Comparison of ENCODE assay signal across 26 cellular contexts in genomic region chr16:79325211-79325610, GRCh38.
"Had no signal": no experiment of that assay in that cellular context is flagged by ENCODE, and none has a peak within 500 bp of the region (broad histone marks: within the 10 kb centered on the region; RNA-seq: fewer than 3 reads in every experiment).

No MANE protein-coding gene starts in this region.

- H3K4me2 ChIP-seq: neural progenitor cell, smooth muscle cell had no signal

- H3K9me3 ChIP-seq: left ventricle myocardium inferior, neutrophil, right atrium auricular region, right lobe of liver, suprapubic skin, thoracic aorta, tibial artery, upper lobe of right lung had no signal

- DNase-seq: islet precursor cell; left ventricle myocardium inferior; mesendoderm; naive B cell; natural killer cell; nephron progenitor cell; occipital lobe; right lobe of liver; stimulated activated CD4-positive, alpha-beta T cell treated with anti-CD3 and anti-CD28 coated beads, Interleukin-1b, Interleukin-23, amount 100 ng/mL, for 48 hours; stimulated activated CD4-positive, alpha-beta T cell treated with anti-CD3 and anti-CD28 coated beads, Interleukin-2, amount 100 ng/mL, for 48 hours; stimulated activated CD4-positive, alpha-beta T cell treated with anti-CD3 and anti-CD28 coated beads, Interleukin-4, amount 100 ng/mL, for 4 hours; stimulated activated CD8-positive, alpha-beta memory T cell treated with anti-CD3 and anti-CD28 coated beads, Interleukin-4, amount 100 ng/mL, for 48 hours; stimulated activated naive CD4-positive, alpha-beta T cell treated with Interleukin-2 at 50 U/mL for 16 hours; tibial artery; trophoblast cell; upper lobe of right lung had no signal

- H3K4me3 ChIP-seq: left ventricle myocardium inferior, lung, neural progenitor cell, right atrium auricular region, right lobe of liver, smooth muscle cell, suprapubic skin, thoracic aorta, tibial artery, upper lobe of right lung had no signal

- ATAC-seq: right lobe of liver; stimulated activated memory B cell treated with anti-CD40 and anti-IgM and Interleukin-4, amounts not matched to agents 10 μg/mL and 1 μg/mL and 100 μg/mL, for 72 hours; upper lobe of right lung had no signal

- H3K9me3 Mint-ChIP-seq: mesothelial cell of epicardium, naive B cell, natural killer cell, nephron progenitor cell, neural progenitor cell had no signal

- H3K27me3 ChIP-seq: neural progenitor cell, neutrophil, right atrium auricular region, right lobe of liver, suprapubic skin had no signal

- H3K36me3 ChIP-seq: left ventricle myocardium inferior, neural progenitor cell, neutrophil, right atrium auricular region, right lobe of liver, suprapubic skin, thoracic aorta, tibial artery, upper lobe of right lung had no signal

- H3K4me1 Mint-ChIP-seq: stimulated activated memory B cell treated with anti-CD40 and anti-IgM and Interleukin-4, amounts not matched to agents 10 μg/mL and 1 μg/mL and 100 μg/mL, for 72 hours had no signal

- H3K27ac ChIP-seq: left ventricle myocardium inferior, neural progenitor cell, neutrophil, right atrium auricular region, right lobe of liver, suprapubic skin, thoracic aorta, tibial artery, upper lobe of right lung had no signal

- H3K4me1 ChIP-seq: left ventricle myocardium inferior, right atrium auricular region, right lobe of liver, tibial artery had no signal

- H3K4me3 Mint-ChIP-seq: mesothelial cell of epicardium; naive B cell; natural killer cell; nephron progenitor cell; neural progenitor cell; stimulated activated memory B cell treated with anti-CD40 and anti-IgM and Interleukin-4, amounts not matched to agents 10 μg/mL and 1 μg/mL and 100 μg/mL, for 72 hours had no signal

- H3K27ac Mint-ChIP-seq: mesothelial cell of epicardium; naive B cell; natural killer cell; nephron progenitor cell; neural progenitor cell; progenitor cell of endocrine pancreas; stimulated activated memory B cell treated with anti-CD40 and anti-IgM and Interleukin-4, amounts not matched to agents 10 μg/mL and 1 μg/mL and 100 μg/mL, for 72 hours had no signal

- H3K36me3 Mint-ChIP-seq: mesothelial cell of epicardium; naive B cell; natural killer cell; neural progenitor cell; stimulated activated memory B cell treated with anti-CD40 and anti-IgM and Interleukin-4, amounts not matched to agents 10 μg/mL and 1 μg/mL and 100 μg/mL, for 72 hours had no signal

- H3K9ac ChIP-seq: neural progenitor cell had no signal
